ENCODE assay signal across 8 cellular contexts in the genomic region with DNA sequence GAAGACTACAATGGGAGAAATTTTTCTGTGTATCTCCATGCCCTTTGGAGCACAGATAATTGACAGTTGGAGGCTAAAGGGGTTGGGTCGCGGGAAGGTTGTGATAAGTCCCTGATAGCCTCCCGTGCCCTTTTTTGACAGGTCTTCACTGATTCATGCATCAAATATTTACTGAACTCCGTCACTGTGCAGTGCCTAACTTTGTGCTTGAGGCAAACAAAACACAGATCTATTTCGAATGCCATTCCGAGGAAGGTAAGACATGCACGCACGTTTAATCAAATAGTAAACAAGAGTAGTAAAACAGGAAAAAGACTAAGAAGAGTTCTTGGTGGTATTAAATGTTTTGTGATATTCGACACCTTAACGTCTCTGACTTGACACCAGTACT. TPM values are rescaled to one million over a fixed set of nuclear protein-coding genes. Genes with fewer than 3 reads are reported as not detected.
DNase-seq lines count a peak whose midpoint lies in the region; ATAC-seq and TF ChIP-seq lines count a peak whose summit lies in the region.

No MANE protein-coding gene starts in this region.

- H3K27ac ChIP-seq in HUES6 (ENCODE audit: low read depth, low read length): peak overlapping the region; percentile 87; the same call in 1 of the 2 replicates

- in situ Hi-C loops in astrocyte of the spinal cord (cut with HindIII; ENCODE audit: low sequenced_read_pairs): no loop called here

- H3K9me3 Mint-ChIP-seq in memory B cell: no peaks in the 10 kb centered on the region

- no peaks in the 10 kb centered on the region for H3K27me3 Mint-ChIP-seq in memory B cell

- TF ChIP-seq CTCF in BE2C (IDR thresholded peaks at IDR 0.05; ENCODE audit: low read depth, low read length): no peak
- no peak for TF ChIP-seq CTCF in astrocyte of the spinal cord (IDR thresholded peaks at IDR 0.05; ENCODE audit: low read depth, low read length)

- DNase-seq in BE2C: no peak
- no peak for DNase-seq in astrocyte of the spinal cord (ENCODE audit: low read depth, low spot score)
- DNase-seq in memory B cell (ENCODE audit: low spot score in 2 of 2): no peak
- DNase-seq in GOT3 (lab: John Stamatoyannopoulos, UW): no peak

- H3K9me3 ChIP-seq in BE2C (no peaks in the 10 kb centered on the region), HUES6 (ENCODE audit: control insufficient read depth, insufficient read depth, low read depth, low read length) (no peaks in the 10 kb centered on the region)

- no peak for ATAC-seq in memory B cell (ENCODE audit: low read depth)
- no peak for ATAC-seq in HG02840 (IDR thresholded peaks at IDR 0.05; ENCODE audit: low FRiP score, unreplicated experiment)
- no peak for ATAC-seq in GM21717 (IDR thresholded peaks at IDR 0.05; ENCODE audit: unreplicated experiment)
- no peak for ATAC-seq in GM21526 (IDR thresholded peaks at IDR 0.05; ENCODE audit: low FRiP score, unreplicated experiment)

- H3K36me3 Mint-ChIP-seq in memory B cell: no peaks in the 10 kb centered on the region

- peak overlapping the region; percentile 94 for H3K4me3 Mint-ChIP-seq in memory B cell

- no peaks in the 10 kb centered on the region for H3K4me1 ChIP-seq in BE2C
- peaks cover 7% of the 10 kb centered on the region for H3K4me1 ChIP-seq in HUES6 (ENCODE audit: control insufficient read depth, insufficient read depth, low read length)

- H3K4me3 ChIP-seq in BE2C (ENCODE audit: low read depth, low read length) (peak overlapping the region; percentile 89), HUES6 (ENCODE audit: low read depth, low read length) (peak overlapping the region; percentile 97), astrocyte of the spinal cord (ENCODE audit: low read depth, low read length) (peak overlapping the region; percentile 100)

- peak overlapping the region; percentile 96 for H3K27ac Mint-ChIP-seq in memory B cell

- peak overlapping the region; percentile 90 for H3K9ac ChIP-seq in HUES6 (ENCODE audit: low read length)

- no peaks in the 10 kb centered on the region for H3K27me3 ChIP-seq in BE2C
- no peaks in the 10 kb centered on the region for H3K27me3 ChIP-seq in HUES6 (ENCODE audit: control insufficient read depth, insufficient read depth, low read length)

- H3K36me3 ChIP-seq in BE2C (peaks cover 14% of the 10 kb centered on the region), HUES6 (ENCODE audit: control insufficient read depth, insufficient read depth, low read length) (peaks cover 15% of the 10 kb centered on the region)

- peaks cover 23% of the 10 kb centered on the region for H3K4me1 Mint-ChIP-seq in memory B cell

RNA-seq across cellular contexts. Expression of a gene that starts 0.5 kb away (rescaled TPM):
- polyA plus RNA-seq in BE2C (2012; ENCODE audit: insufficient read depth, insufficient read length, low read depth): 70.7 TPM

RNA-seq across cellular contexts. Expression of a gene that starts 7.9 kb away (rescaled TPM):
- 122 TPM for polyA plus RNA-seq in BE2C (2012; ENCODE audit: insufficient read depth, insufficient read length, low read depth)

RNA-seq across cellular contexts. Expression of a gene that starts 22.1 kb away (rescaled TPM):
- polyA plus RNA-seq in BE2C (2012; ENCODE audit: insufficient read depth, insufficient read length, low read depth): 3.1 TPM

RNA-seq across cellular contexts. Expression of a gene that starts 31.9 kb away (rescaled TPM):
- 160 TPM for polyA plus RNA-seq in BE2C (2012; ENCODE audit: insufficient read depth, insufficient read length, low read depth)

RNA-seq across cellular contexts. Expression of a gene that starts 32.2 kb away (rescaled TPM):
- 56.2 TPM for polyA plus RNA-seq in BE2C (2012; ENCODE audit: insufficient read depth, insufficient read length, low read depth)
